8 cellular contexts compared by ENCODE assay signal in the genomic region with DNA sequence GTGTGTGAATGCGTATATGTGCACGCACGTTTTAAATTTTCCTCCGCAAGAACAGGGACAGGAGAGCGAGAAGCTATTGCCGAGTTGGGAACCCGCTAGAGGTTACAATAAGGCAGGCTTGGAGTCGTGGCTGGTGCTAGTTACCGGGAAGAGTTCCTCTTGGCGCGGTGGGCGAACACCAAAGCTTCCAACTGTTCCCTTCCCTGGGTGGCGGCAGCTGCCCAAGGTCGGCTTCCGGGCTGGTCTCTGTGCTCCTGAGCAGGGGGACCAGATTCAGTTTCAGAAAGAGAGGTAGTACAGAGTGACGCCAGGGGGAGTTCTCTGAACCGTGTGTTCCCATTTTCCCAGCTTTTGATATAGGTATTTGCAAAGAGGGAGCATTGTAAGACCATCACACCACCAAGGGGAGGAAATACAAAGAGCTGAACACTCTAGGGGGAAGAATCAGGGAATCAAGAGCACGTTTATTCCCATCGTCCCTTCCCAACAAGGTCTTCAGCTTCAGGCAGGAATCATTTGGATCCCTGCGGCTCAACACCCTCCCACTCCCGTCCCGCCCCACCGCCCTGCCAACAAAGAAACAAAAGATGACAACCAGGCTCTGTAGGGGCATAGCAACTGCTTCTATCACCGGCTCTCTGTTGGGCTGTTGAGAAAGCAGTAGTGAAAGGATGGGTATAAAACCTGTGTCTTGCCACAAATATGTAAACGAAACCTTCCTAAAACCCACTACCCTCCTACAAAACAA.
DNase-seq lines count a peak whose midpoint lies in the region; ATAC-seq and TF ChIP-seq lines count a peak whose summit lies in the region.

No MANE protein-coding gene starts in this region.

- H2AFZ ChIP-seq in neural progenitor cell (replicated peaks) = peak overlapping the region; percentile 53

- H4K20me1 ChIP-seq in neural progenitor cell (ENCODE audit: low read depth) = no peaks in the 10 kb centered on the region

- H3K79me2 ChIP-seq in neural progenitor cell (ENCODE audit: low read depth) = no peaks in the 10 kb centered on the region

- peaks cover 5% of the 10 kb centered on the region for H3K9me3 Mint-ChIP-seq in neural progenitor cell

- TF ChIP-seq CTCF in coronary artery (IDR thresholded peaks at IDR 0.05) = no peak
- peak; percentile 7 for TF ChIP-seq CTCF in neural progenitor cell (IDR thresholded peaks at IDR 0.05)

- peak overlapping the region; percentile 71 for H3K4me3 ChIP-seq in coronary artery
- peak overlapping the region; percentile 41 for H3K4me3 ChIP-seq in neural progenitor cell

- H3K27me3 ChIP-seq in neural progenitor cell = peaks cover 33% of the 10 kb centered on the region

- H3K27ac ChIP-seq in coronary artery (peak overlapping the region; percentile 17 to 77), neural progenitor cell (no peak overlapping the region)

- H3F3A ChIP-seq in neural progenitor cell (ENCODE audit: low read depth) = peaks cover 14% of the 10 kb centered on the region

- no peaks in the 10 kb centered on the region for H3K9me3 ChIP-seq in neural progenitor cell (ENCODE audit: low read depth)

- H3K4me2 ChIP-seq in neural progenitor cell = peak overlapping the region; percentile 81

- H3K36me3 ChIP-seq in neural progenitor cell = no peaks in the 10 kb centered on the region

- peak overlapping the region; percentile 39 for H3K27ac Mint-ChIP-seq in neural progenitor cell

- H3K27me3 Mint-ChIP-seq in neural progenitor cell (ENCODE audit: insufficient read depth, low read depth) = peaks cover 24% of the 10 kb centered on the region

- DNase-seq in COR-L47 (lab: John Stamatoyannopoulos, UW) (peak; percentile 60), NCI-H2081 treated with DMSO at 0.1 percent for 48 hours (lab: John Stamatoyannopoulos, UW) (peak; percentile 68), coronary artery (ENCODE audit: low spot score) (no peak), neural progenitor cell (ENCODE audit: low spot score) (peak; percentile 59), mesenteric fat pad (ENCODE audit: low spot score) (no peak), dedifferentiated amniotic fluid mesenchymal stem cell (ENCODE audit: extremely low spot score) (no peak)

- no peak overlapping the region for H3K9ac ChIP-seq in neural progenitor cell

- no peak for ATAC-seq in HG03108 (IDR thresholded peaks at IDR 0.05; ENCODE audit: unreplicated experiment)
- ATAC-seq in HG03159 (IDR thresholded peaks at IDR 0.05; ENCODE audit: unreplicated experiment) = no peak

- H3K4me3 Mint-ChIP-seq in neural progenitor cell = peak overlapping the region; percentile 90

- no peaks in the 10 kb centered on the region for H3K36me3 Mint-ChIP-seq in neural progenitor cell

- peaks cover 13% of the 10 kb centered on the region for H3K4me1 ChIP-seq in neural progenitor cell

- H3K4me1 Mint-ChIP-seq in neural progenitor cell = peaks cover 21% of the 10 kb centered on the region

Comparison
In these comparisons a context has a peak if more than half of its experiments do, and no peak if none do; other contexts are left out.
1. DNase-seq: peak in COR-L47 (single experiment), NCI-H2081 treated with DMSO at 0.1 percent for 48 hours (single experiment) and neural progenitor cell (single experiment); none in coronary artery (single experiment), mesenteric fat pad (single experiment) and dedifferentiated amniotic fluid mesenchymal stem cell (single experiment).